Comparison of ENCODE assay signal across 21 cellular contexts in genomic region chr6:75353644-75354043, GRCh38.
A peak's percentile ranks its signal among the peaks of the same experiment; 100 is the strongest.
DNase-seq lines count a peak whose midpoint lies in the region; ATAC-seq and TF ChIP-seq lines count a peak whose summit lies in the region.
"Had no signal": no experiment of that assay in that cellular context is flagged by ENCODE, and none has a peak within 500 bp of the region (broad histone marks: within the 10 kb centered on the region; RNA-seq: fewer than 3 reads in every experiment).

No MANE protein-coding gene starts in this region.

- peaks cover 3% of the 10 kb centered on the region for H3K27me3 Mint-ChIP-seq in endothelial cell (ENCODE audit: unreplicated experiment)

- peaks cover 4 to 5% of the 10 kb centered on the region in 2 experiments for H3K4me1 ChIP-seq in trophoblast cell (ENCODE audit: control insufficient read depth in 1 of 2, insufficient read depth in 2 of 2, low read length in 2 of 2)

- no peak overlapping the region for H2BK5ac ChIP-seq in trophoblast cell (ENCODE audit: low read depth, low read length, poor library complexity)

- H3K79me2 ChIP-seq in trophoblast cell (ENCODE audit: control insufficient read depth, insufficient read depth, low read length, poor library complexity) = no peaks in the 10 kb centered on the region

- no CpG with 5 or more reads among the region's 4 CpGs for WGBS in trophoblast cell (ENCODE audit: extremely low coverage, insufficient coverage, insufficient read length)

- peak overlapping the region; percentile 62 for H3K4me3 Mint-ChIP-seq in endothelial cell (ENCODE audit: unreplicated experiment)
- H3K4me3 Mint-ChIP-seq: CD4-positive, CD25-positive, alpha-beta regulatory T cell; CD8-positive, alpha-beta memory T cell; GM23338; IgD-negative memory B cell had no signal

- H3K27me3 ChIP-seq in trophoblast cell (ENCODE audit: insufficient read depth, low read length) = no peaks in the 10 kb centered on the region
- H3K27me3 ChIP-seq: BE2C had no signal

- H3K4me3 ChIP-seq in trophoblast cell (ENCODE audit: low read depth, low read length) = no peak overlapping the region
- H3K4me3 ChIP-seq: GM23338, HAP-1 had no signal

- H3K4me2 ChIP-seq in trophoblast cell (ENCODE audit: low read length) = no peak overlapping the region
- H3K4me2 ChIP-seq: GM23338 had no signal

- no peak overlapping the region for H3K4ac ChIP-seq in trophoblast cell (ENCODE audit: low read depth, low read length)

- ATAC-seq in GM18909 (IDR thresholded peaks at IDR 0.05; ENCODE audit: poor library complexity, unreplicated experiment) = peak; percentile 51
- ATAC-seq in HG03354 (IDR thresholded peaks at IDR 0.05; ENCODE audit: poor library complexity, severe bottlenecking, unreplicated experiment) = peak; percentile 53
- ATAC-seq in GM19463 (IDR thresholded peaks at IDR 0.05; ENCODE audit: unreplicated experiment) = no peak
- ATAC-seq in HG02798 (IDR thresholded peaks at IDR 0.05; ENCODE audit: poor library complexity, unreplicated experiment) = no peak
- no peak for ATAC-seq in GM18511 (IDR thresholded peaks at IDR 0.05; ENCODE audit: unreplicated experiment)
- no peak for ATAC-seq in GM18867 (IDR thresholded peaks at IDR 0.05; ENCODE audit: unreplicated experiment)
- ATAC-seq: GM23338, HepG2 had no signal

- H3K27ac Mint-ChIP-seq in endothelial cell (ENCODE audit: unreplicated experiment) = no peak overlapping the region
- H3K27ac Mint-ChIP-seq: CD4-positive, CD25-positive, alpha-beta regulatory T cell; GM23338; IgD-negative memory B cell had no signal

- H2BK12ac ChIP-seq in trophoblast cell (ENCODE audit: low read length) = no peak overlapping the region

- no peaks in the 10 kb centered on the region for H3K79me1 ChIP-seq in trophoblast cell (ENCODE audit: low read length)

- H3K36me3 Mint-ChIP-seq in endothelial cell (ENCODE audit: low read depth, unreplicated experiment) = peaks cover 26% of the 10 kb centered on the region
- H3K36me3 Mint-ChIP-seq: CD4-positive, CD25-positive, alpha-beta regulatory T cell; CD8-positive, alpha-beta memory T cell had no signal

- no peak overlapping the region for H2BK120ac ChIP-seq in trophoblast cell (ENCODE audit: insufficient read depth, low read length, poor library complexity)

- H4K12ac ChIP-seq in trophoblast cell (ENCODE audit: low read depth, low read length) = no peak overlapping the region

- no peak overlapping the region for H3K14ac ChIP-seq in trophoblast cell (ENCODE audit: low read length)

- peaks cover 5% of the 10 kb centered on the region for H3K4me1 Mint-ChIP-seq in endothelial cell (ENCODE audit: unreplicated experiment)
- H3K4me1 Mint-ChIP-seq: IgD-negative memory B cell had no signal

- no peaks in the 10 kb centered on the region for H3K9me3 Mint-ChIP-seq in endothelial cell (ENCODE audit: unreplicated experiment)
- H3K9me3 Mint-ChIP-seq: CD4-positive, CD25-positive, alpha-beta regulatory T cell; CD8-positive, alpha-beta memory T cell; GM23338; IgD-negative memory B cell had no signal

- H3K27ac ChIP-seq in trophoblast cell (ENCODE audit: low read depth, low read length) = no peak overlapping the region

- no peak overlapping the region for H4K91ac ChIP-seq in trophoblast cell (ENCODE audit: low read depth, low read length)

- no peak for TF ChIP-seq CTCF in endothelial cell (IDR thresholded peaks at IDR 0.05; ENCODE audit: unreplicated experiment)

- H2AK5ac ChIP-seq in trophoblast cell (ENCODE audit: low read length) = no peak overlapping the region

- no peaks in the 10 kb centered on the region for H3K36me3 ChIP-seq in trophoblast cell (ENCODE audit: control insufficient read depth in 1 of 2, insufficient read depth in 2 of 2, low read length in 2 of 2)
- H3K36me3 ChIP-seq: BE2C, HAP-1 had no signal

- peak overlapping the region; percentile 34 for H3K23ac ChIP-seq in trophoblast cell (ENCODE audit: low read length)

- H3K9ac ChIP-seq in trophoblast cell (ENCODE audit: low read length) = no peak overlapping the region

- no peak overlapping the region for H2AFZ ChIP-seq in trophoblast cell (ENCODE audit: insufficient read depth, low read length, poor library complexity)
- H2AFZ ChIP-seq: GM23338 had no signal

- H3K18ac ChIP-seq in trophoblast cell (ENCODE audit: low read length) = no peak overlapping the region

- no peaks in the 10 kb centered on the region for H3K9me3 ChIP-seq in trophoblast cell (ENCODE audit: insufficient read depth, low read depth, low read length)
- H3K9me3 ChIP-seq: BE2C, HAP-1 had no signal

- H4K8ac ChIP-seq in trophoblast cell (ENCODE audit: low read depth, low read length) = no peak overlapping the region

- no peak for DNase-seq in endothelial cell (ENCODE audit: low spot score)
- DNase-seq in trophoblast cell = no peak
- DNase-seq: BE2C; C1 segment of cervical spinal cord; CD4-positive, CD25-positive, alpha-beta regulatory T cell; CD8-positive, alpha-beta memory T cell; COR-L47; DMS79; GDM1; Karpas-422; KBM-7 had no signal

Comparison
In these comparisons a context has a peak if more than half of its experiments do, and no peak if none do; other contexts are left out.
1. ATAC-seq: peak in GM18909 (single experiment) and HG03354 (single experiment); none in GM19463 (single experiment), HG02798 (single experiment), GM18511 (single experiment) and GM18867 (single experiment).